ENCODE assay signal across 27 cellular contexts in the genomic region with DNA sequence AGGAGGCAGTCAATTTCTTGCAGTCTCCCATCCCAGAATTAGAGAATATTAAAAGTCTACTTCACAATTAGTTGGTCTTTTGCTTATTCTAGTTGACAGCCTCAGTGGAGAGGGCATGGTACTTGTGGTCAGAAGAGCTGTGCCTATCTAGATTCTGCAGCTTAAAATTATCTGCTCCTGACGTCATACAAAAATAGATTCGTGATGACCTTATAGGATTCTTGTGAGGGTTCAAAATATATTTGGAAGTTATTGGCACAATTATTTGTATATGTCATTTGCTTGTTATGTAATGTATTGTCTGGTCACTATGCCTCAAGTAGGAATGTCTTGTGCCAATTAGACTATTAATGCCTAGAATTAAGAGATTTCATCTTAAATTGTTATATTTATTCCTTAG.
"Had no signal": no experiment of that assay in that cellular context is flagged by ENCODE, and none has a peak within 500 bp of the region (broad histone marks: within the 10 kb centered on the region; RNA-seq: fewer than 3 reads in every experiment).

No MANE protein-coding gene starts in this region.

- H3K27ac ChIP-seq: colonic mucosa, coronary artery, dorsolateral prefrontal cortex, epithelial cell of prostate, esophagus muscularis mucosa, esophagus squamous epithelium, foreskin keratinocyte, gastrocnemius medialis, gastroesophageal sphincter, heart left ventricle, heart right ventricle had no signal

- H3K9me3 ChIP-seq: colonic mucosa, esophagus muscularis mucosa, esophagus squamous epithelium, gastrocnemius medialis, gastroesophageal sphincter, heart left ventricle, heart right ventricle had no signal

- H3K4me3 ChIP-seq: colonic mucosa, coronary artery, dorsolateral prefrontal cortex, esophagus muscularis mucosa, esophagus squamous epithelium, gastrocnemius medialis, gastroesophageal sphincter, heart left ventricle, heart right ventricle had no signal

- DNase-seq: colonic mucosa; cortex of kidney; dermis blood vessel endothelial cell; dorsolateral prefrontal cortex; effector CD4-positive, alpha-beta T cell; effector CD8-positive, alpha-beta T cell; effector memory CD4-positive, alpha-beta T cell; effector memory CD8-positive, alpha-beta T cell; endodermal cell; esophagus squamous epithelium; foreskin fibroblast; foreskin keratinocyte; foreskin melanocyte; gastrocnemius medialis; glutamatergic neuron; head of caudate nucleus; heart left ventricle; heart right ventricle had no signal

- FAIRE-seq: colon, endometrium, endothelial cell of umbilical vein, frontal cortex had no signal

- H3K4me1 ChIP-seq: colonic mucosa, esophagus muscularis mucosa, esophagus squamous epithelium, gastrocnemius medialis, gastroesophageal sphincter, heart left ventricle, heart right ventricle had no signal

- ATAC-seq: effector memory CD8-positive, alpha-beta T cell; esophagus mucosa; gastrocnemius medialis; gastroesophageal sphincter; heart left ventricle; heart right ventricle had no signal

- H3K36me3 ChIP-seq: colonic mucosa, esophagus muscularis mucosa, esophagus squamous epithelium, gastrocnemius medialis, gastroesophageal sphincter, heart left ventricle, heart right ventricle had no signal

- H3K27me3 ChIP-seq: colonic mucosa, dorsolateral prefrontal cortex, esophagus muscularis mucosa, esophagus squamous epithelium, foreskin keratinocyte, gastrocnemius medialis, gastroesophageal sphincter, heart left ventricle, heart right ventricle had no signal
